1 cellular context compared by ENCODE assay signal in genomic region chr13:108176685-108177274, GRCh38.
TF ChIP-seq lines count a peak whose summit lies in the region.

No MANE protein-coding gene starts in this region.

TF ChIP-seq in SK-N-SH, 30 proteins besides CTCF, POLR2A, EP300 and RAD21 (continued from another document):
- TF ChIP-seq USF2 (IDR thresholded peaks at IDR 0.05; ENCODE audit: borderline replicate concordance, low read depth, low read length) (no peak), TEAD4 (IDR thresholded peaks at IDR 0.05; ENCODE audit: borderline replicate concordance, insufficient read depth) (no peak), GABPA (IDR thresholded peaks at IDR 0.05; ENCODE audit: low read depth) (no peak), ELF1 (IDR thresholded peaks at IDR 0.05) (no peak), NFIC (IDR thresholded peaks at IDR 0.05; ENCODE audit: borderline replicate concordance) (no peak), USF1 (IDR thresholded peaks at IDR 0.05; ENCODE audit: borderline replicate concordance, low read depth) (no peak)
